ENCODE assay signal across 21 cellular contexts in the genomic region with DNA sequence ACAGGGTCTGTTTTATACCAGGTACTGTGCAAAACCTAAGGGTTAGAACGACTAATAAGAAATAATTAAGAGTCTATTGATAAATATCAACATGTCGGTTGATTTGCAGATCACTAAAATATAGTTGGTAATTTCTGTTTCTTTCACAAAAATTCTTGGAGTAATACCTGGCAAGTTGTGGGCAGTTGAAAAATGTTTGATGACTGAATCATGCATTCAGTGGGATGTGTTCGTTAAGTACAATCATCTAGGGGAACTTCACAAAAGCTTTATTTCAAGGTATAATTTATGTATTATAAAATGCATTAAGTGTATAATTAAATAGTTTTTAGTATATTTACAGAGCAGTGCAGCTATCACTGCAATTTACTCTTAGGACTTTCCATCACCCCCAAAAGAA.
"Had no signal": no experiment of that assay in that cellular context is flagged by ENCODE, and none has a peak within 500 bp of the region (broad histone marks: within the 10 kb centered on the region; RNA-seq: fewer than 3 reads in every experiment).

No MANE protein-coding gene starts in this region.

- H3K36me3 ChIP-seq: Peyer's patch had no signal

- ATAC-seq: activated T-helper 17 cell treated with anti-CD3 and anti-CD28 coated beads, Interleukin-2, amount 50 U/mL, for 72 hours; T-helper 17 cell had no signal

- H3K4me3 ChIP-seq: Peyer's patch had no signal

- H3K9me3 ChIP-seq: Peyer's patch had no signal

- DNase-seq: activated B cell treated with CpG ODN at 0.5 μM for 24 hours; activated CD4-positive, alpha-beta memory T cell treated with anti-CD3 and anti-CD28 coated beads for 36 hours; activated CD4-positive, alpha-beta T cell treated with anti-CD3 and anti-CD28 coated beads, Interleukin-2, amount 10 ng/mL, durations not matched to agents 7 days and 5 days; activated gamma-delta T cell; activated naive CD4-positive, alpha-beta T cell treated with anti-CD3 and anti-CD28 coated beads for 36 hours; activated T-cell treated with anti-CD3 and anti-CD28 coated beads for 4 hours; activated T-cell treated with anti-CD3 and anti-CD28 coated beads, Interleukin-2, amount 50 U/mL, for 48 hours; amygdala; MM.1S; NCI-H1105; NCI-H1436 treated with DMSO at 0.1 percent for 48 hours; NCI-H187; NCI-H2081; NCI-H510A treated with DMSO at 0.1 percent for 48 hours; NCI-H69; NK-92 treated with Interleukin-12 subunit alpha and Interleukin-12 subunit beta, amount 100 ng/mL, for 24 hours; Peyer's patch; SHP77 treated with DMSO at 0.1 percent for 48 hours; T-helper 17 cell; T-helper 9 cell had no signal

- H3K27ac ChIP-seq: Peyer's patch had no signal

- H3K4me1 ChIP-seq: Peyer's patch had no signal
